Comparison of ENCODE assay signal across 25 cellular contexts in genomic region chr2:113918229-113918628, GRCh38. TPM values are rescaled to one million over a fixed set of nuclear protein-coding genes. Genes with fewer than 3 reads are reported as not detected.
DNase-seq lines count a peak whose midpoint lies in the region; ATAC-seq and TF ChIP-seq lines count a peak whose summit lies in the region.
"Had no signal": no experiment of that assay in that cellular context is flagged by ENCODE, and none has a peak within 500 bp of the region (broad histone marks: within the 10 kb centered on the region; RNA-seq: fewer than 3 reads in every experiment).

No MANE protein-coding gene starts in this region.

- no peak overlapping the region for H3K27ac ChIP-seq in CD4-positive, alpha-beta T cell (ENCODE audit: low read depth, low read length)
- H3K27ac ChIP-seq in psoas muscle, result no peak overlapping the region
- H3K27ac ChIP-seq: C4-2B, HL-60, KMS-11, RWPE1, SK-N-MC had no signal

- intact Hi-C loops in CD4-positive, alpha-beta T cell (cut with DNase I, micrococcal nuclease), result no loop called here
- intact Hi-C loops in psoas muscle (cut with DNase I), result no loop called here

- peaks cover 50% of the 10 kb centered on the region for H3K4me1 Mint-ChIP-seq in activated T-cell treated with anti-CD3 and anti-CD28 coated beads, Interleukin-2, amount 50 U/mL, for 24 hours (ENCODE audit: low read depth)
- peaks cover 54% of the 10 kb centered on the region for H3K4me1 Mint-ChIP-seq in CD4-positive, alpha-beta T cell (ENCODE audit: low read depth)
- peaks cover 22 to 44% of the 10 kb centered on the region in 2 donors for H3K4me1 Mint-ChIP-seq in effector memory CD8-positive, alpha-beta T cell (ENCODE audit: low read depth in 2 of 2)
- H3K4me1 Mint-ChIP-seq in naive thymus-derived CD8-positive, alpha-beta T cell, result peaks cover 22 to 62% (median 46%) of the 10 kb centered on the region in 4 donors

- H3K4me1 ChIP-seq in psoas muscle, result no peaks in the 10 kb centered on the region

- CTCF ChIA-PET in CD4-positive, alpha-beta T cell (lab: Charles Lee), result no interaction called here

- H3K4me3 ChIP-seq in psoas muscle, result no peak overlapping the region
- H3K4me3 ChIP-seq: SK-N-MC had no signal

- peaks cover 59% of the 10 kb centered on the region for H3K36me3 Mint-ChIP-seq in activated T-cell treated with anti-CD3 and anti-CD28 coated beads, Interleukin-2, amount 50 U/mL, for 24 hours (ENCODE audit: low read depth)
- H3K36me3 Mint-ChIP-seq in CD4-positive, alpha-beta T cell (ENCODE audit: low read depth), result peaks cover 60% of the 10 kb centered on the region
- H3K36me3 Mint-ChIP-seq in effector memory CD8-positive, alpha-beta T cell (ENCODE audit: insufficient read depth), result peaks cover 52% of the 10 kb centered on the region
- peaks cover 0 to 59% (median 21%) of the 10 kb centered on the region in 3 donors for H3K36me3 Mint-ChIP-seq in naive thymus-derived CD8-positive, alpha-beta T cell

- TF ChIP-seq CTCF in CD4-positive, alpha-beta T cell (IDR thresholded peaks at IDR 0.05), result no peak
- TF ChIP-seq CTCF in psoas muscle (IDR thresholded peaks at IDR 0.05), result no peak

- peaks cover 0 to 71% of the 10 kb centered on the region in 2 donors for H3K36me3 ChIP-seq in psoas muscle (ENCODE audit: insufficient read depth in 1 of 2, low read depth in 1 of 2)

- ATAC-seq in CD4-positive, alpha-beta T cell (ENCODE audit: poor library complexity), result no peak
- no peak for ATAC-seq in effector memory CD8-positive, alpha-beta T cell (replicated peaks)
- ATAC-seq in naive thymus-derived CD8-positive, alpha-beta T cell, result no peak
- ATAC-seq in GM21390 (IDR thresholded peaks at IDR 0.05; ENCODE audit: unreplicated experiment) (no peak), GM19395 (IDR thresholded peaks at IDR 0.05; ENCODE audit: unreplicated experiment) (no peak), psoas muscle (no peak)

- no peaks in the 10 kb centered on the region for H3K9me3 ChIP-seq in CD4-positive, alpha-beta T cell (ENCODE audit: control insufficient read depth, low read length)
- no peaks in the 10 kb centered on the region for H3K9me3 ChIP-seq in psoas muscle

- POLR2A ChIA-PET in CD4-positive, alpha-beta T cell (lab: Charles Lee), result no interaction called here
- POLR2A ChIA-PET in naive thymus-derived CD8-positive, alpha-beta T cell (lab: Charles Lee), result no interaction called here

- no peaks in the 10 kb centered on the region for H3K27me3 Mint-ChIP-seq in activated T-cell treated with anti-CD3 and anti-CD28 coated beads, Interleukin-2, amount 50 U/mL, for 24 hours
- H3K27me3 Mint-ChIP-seq in CD4-positive, alpha-beta T cell, result no peaks in the 10 kb centered on the region
- H3K27me3 Mint-ChIP-seq in effector memory CD8-positive, alpha-beta T cell, result no peaks in the 10 kb centered on the region
- H3K27me3 Mint-ChIP-seq in naive thymus-derived CD8-positive, alpha-beta T cell, result no peaks in the 10 kb centered on the region

- H3K27me3 ChIP-seq in CD4-positive, alpha-beta T cell (ENCODE audit: control insufficient read depth, insufficient read depth, low read length), result no peaks in the 10 kb centered on the region
- H3K27me3 ChIP-seq in psoas muscle (ENCODE audit: insufficient read depth in 3 of 3, low read length in 2 of 3), result no peaks in the 10 kb centered on the region

- H3K4me3 Mint-ChIP-seq in activated T-cell treated with anti-CD3 and anti-CD28 coated beads, Interleukin-2, amount 50 U/mL, for 24 hours, result no peak overlapping the region
- H3K4me3 Mint-ChIP-seq in CD4-positive, alpha-beta T cell, result no peak overlapping the region
- peak overlapping the region in 1 of 2 donors; percentile 66 for H3K4me3 Mint-ChIP-seq in effector memory CD8-positive, alpha-beta T cell
- no peak overlapping the region for H3K4me3 Mint-ChIP-seq in naive thymus-derived CD8-positive, alpha-beta T cell

- H3K27ac Mint-ChIP-seq in activated T-cell treated with anti-CD3 and anti-CD28 coated beads, Interleukin-2, amount 50 U/mL, for 24 hours, result peak overlapping the region; percentile 86
- H3K27ac Mint-ChIP-seq in CD4-positive, alpha-beta T cell, result peak overlapping the region; percentile 72
- H3K27ac Mint-ChIP-seq in effector memory CD8-positive, alpha-beta T cell, result peak overlapping the region; percentile 3 to 61
- H3K27ac Mint-ChIP-seq in naive thymus-derived CD8-positive, alpha-beta T cell, result peak overlapping the region in 6 of 10 donors; percentile 17 to 82 (median 48)

- no peak for DNase-seq in activated T-cell treated with anti-CD3 and anti-CD28 coated beads, Interleukin-2, amount 50 U/mL, for 24 hours
- DNase-seq in activated T-cell treated with anti-CD3 and anti-CD28 coated beads, Interleukin-2, amount 50 U/mL, for 48 hours, result no peak
- DNase-seq in CD4-positive, alpha-beta T cell, result no peak
- no peak for DNase-seq in effector memory CD8-positive, alpha-beta T cell
- DNase-seq in naive thymus-derived CD8-positive, alpha-beta T cell, result no peak
- DNase-seq in psoas muscle, result no peak
- DNase-seq: AML-193; DMS79 treated with DMSO at 0.1 percent for 48 hours; GOT3; HCEC 1CT; NCI-H1105; NCI-H146; NCI-H2029; NCI-H2227 treated with DMSO at 0.1 percent for 48 hours; NCI-H510A; NCI-H748 treated with DMSO at 0.1 percent for 48 hours; NK-92 treated with Interleukin-12 subunit alpha and Interleukin-12 subunit beta, amount 100 ng/mL, for 24 hours; SHP77 treated with DMSO at 0.1 percent for 48 hours had no signal

- WGBS in psoas muscle, 3 donors, result 91 to 97% (median 91%) methylated on average over 1 of the region's 1 CpG

- no peaks in the 10 kb centered on the region for H3K9me3 Mint-ChIP-seq in activated T-cell treated with anti-CD3 and anti-CD28 coated beads, Interleukin-2, amount 50 U/mL, for 24 hours
- no peaks in the 10 kb centered on the region for H3K9me3 Mint-ChIP-seq in CD4-positive, alpha-beta T cell
- no peaks in the 10 kb centered on the region for H3K9me3 Mint-ChIP-seq in effector memory CD8-positive, alpha-beta T cell
- H3K9me3 Mint-ChIP-seq in naive thymus-derived CD8-positive, alpha-beta T cell, result no peaks in the 10 kb centered on the region

RNA-seq across cellular contexts. Expression of gene ACTR3, which starts 28.3 kb away (rescaled TPM):
- total RNA-seq in CD4-positive, alpha-beta T cell, result 100 to 1,000 TPM; 118 to 123 TPM
- total RNA-seq in naive thymus-derived CD8-positive, alpha-beta T cell, result 100 to 1,000 TPM; 228 to 231 TPM
- 100 to 1,000 TPM; 390 to 476 (median 471) TPM for polyA plus RNA-seq in naive thymus-derived CD8-positive, alpha-beta T cell
- 100 to 1,000 TPM in 1 of 4 donors, 10 to 100 TPM in 3; 55.5 to 113 (median 88.2) TPM for total RNA-seq in psoas muscle
- 100 to 1,000 TPM in 1 of 3 donors, 10 to 100 TPM in 2; 34.3 to 104 (median 79.7) TPM for polyA plus RNA-seq in psoas muscle

Comparison
In these comparisons a context has a peak if more than half of its experiments do, and no peak if none do; other contexts are left out.
1. H3K27ac Mint-ChIP-seq: peak in every context shown above with its lines; median percentile 86 in activated T-cell treated with anti-CD3 and anti-CD28 coated beads, Interleukin-2, amount 50 U/mL, for 24 hours; 72 in CD4-positive, alpha-beta T cell; 48 in naive thymus-derived CD8-positive, alpha-beta T cell; 32 in effector memory CD8-positive, alpha-beta T cell.